ENCODE assay signal across 1 cellular context in genomic region chr4:174190832-174191500, GRCh38.
TF ChIP-seq lines count a peak whose summit lies in the region.

No MANE protein-coding gene starts in this region.

TF ChIP-seq in K562, 482 proteins besides CTCF, POLR2A, EP300 and RAD21 (continued from another document):
- TF ChIP-seq MLLT1 (IDR thresholded peaks at IDR 0.05): no peak
- no peak for TF ChIP-seq MIER1 (IDR thresholded peaks at IDR 0.05; ENCODE audit: low read depth)
